8 cellular contexts compared by ENCODE assay signal in the genomic region with DNA sequence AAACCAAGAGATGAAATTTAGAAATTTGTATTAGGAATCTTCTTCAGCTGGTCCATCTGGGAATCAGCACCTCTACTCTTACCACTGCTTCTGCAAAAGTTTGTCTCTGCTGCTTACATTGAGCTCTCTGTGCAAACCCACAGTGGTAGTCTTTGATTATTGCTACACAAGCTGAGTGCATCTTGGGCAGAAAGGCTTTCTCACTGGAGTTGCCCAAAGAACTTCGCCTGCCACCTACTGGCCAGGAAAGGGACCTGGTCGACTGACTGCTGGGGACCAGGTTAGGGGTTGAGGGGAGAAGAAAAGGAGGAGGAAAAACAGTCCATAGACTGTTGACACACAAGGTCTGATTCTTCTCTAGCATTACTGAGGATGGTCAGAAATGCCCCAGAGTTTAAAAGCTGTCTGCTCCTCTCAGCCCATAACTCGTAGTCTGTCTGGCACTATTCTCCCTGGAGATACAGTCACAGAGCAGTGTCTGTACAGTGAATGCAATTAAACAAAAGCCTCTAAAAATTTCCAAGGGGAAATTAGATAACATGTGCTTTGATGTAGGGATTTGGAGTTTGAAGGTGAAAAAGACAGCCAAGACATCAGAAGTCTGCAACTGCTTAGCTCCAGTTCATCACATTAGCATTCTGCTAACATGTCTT.
DNase-seq lines count a peak whose midpoint lies in the region; ATAC-seq and TF ChIP-seq lines count a peak whose summit lies in the region.

No MANE protein-coding gene starts in this region.

- no peaks in the 10 kb centered on the region for H3K27me3 Mint-ChIP-seq in CD4-positive, alpha-beta T cell

- CTCF ChIA-PET in CD4-positive, alpha-beta T cell (lab: Charles Lee), result interaction anchor here (0.8 to 1.7 kb wide), 5 partner anchors 9 to 535 kb away, joined by 3 to 5 read pairs (median 3); no protein-coding TSS in a partner anchor

- no peaks in the 10 kb centered on the region for H3K4me1 ChIP-seq in spleen

- no peak overlapping the region for H3K4me3 Mint-ChIP-seq in CD4-positive, alpha-beta T cell

- no peaks in the 10 kb centered on the region for H3K36me3 ChIP-seq in spleen

- 26 to 60% (median 37%) methylated on average over 3 of the region's 3 CpGs for WGBS in spleen, 5 donors

- intact Hi-C loops in CD4-positive, alpha-beta T cell (cut with DNase I, micrococcal nuclease), result no loop called here
- intact Hi-C loops in spleen (cut with DNase I; ENCODE audit: low total_unique reads), result no loop called here

- H3K27ac ChIP-seq in CD4-positive, alpha-beta T cell (ENCODE audit: low read depth, low read length), result no peak overlapping the region
- H3K27ac ChIP-seq in spleen, result no peak overlapping the region

- H3K27me3 ChIP-seq in CD4-positive, alpha-beta T cell (ENCODE audit: control insufficient read depth, insufficient read depth, low read length), result no peaks in the 10 kb centered on the region
- H3K27me3 ChIP-seq in spleen (replicated peaks in 1 of 7), result peaks cover 0 to 6% (median 0%) of the 10 kb centered on the region in 7 donors

- no peak for TF ChIP-seq POLR2A in spleen (IDR thresholded peaks at IDR 0.05)

- H3K4me3 ChIP-seq in fibroblast of the aortic adventitia (ENCODE audit: low read depth, low read length), result no peak overlapping the region
- H3K4me3 ChIP-seq in spleen, result no peak overlapping the region

- TF ChIP-seq CTCF in CD4-positive, alpha-beta T cell (IDR thresholded peaks at IDR 0.05), result peak; percentile 71
- peak; percentile 69 for TF ChIP-seq CTCF in fibroblast of the aortic adventitia (IDR thresholded peaks at IDR 0.05; ENCODE audit: insufficient read depth, low read length)
- peak in 9 of 11 experiments; percentile 9 to 69 (median 47) for TF ChIP-seq CTCF in spleen (IDR thresholded peaks at IDR 0.05 in 8 of 11, conservative IDR thresholded peaks at IDR 0.05 in 3 of 11)

- DNase-seq in CD4-positive, alpha-beta T cell, result peak; percentile 2 to 47 (median 22)
- peak; percentile 82 for DNase-seq in NCI-H69 (lab: John Stamatoyannopoulos, UW)
- peak; percentile 17 for DNase-seq in activated CD8-positive, alpha-beta memory T cell treated with anti-CD3 and anti-CD28 coated beads, Interleukin-2, amount 50 U/mL, for 24 hours (ENCODE audit: extremely low read depth)
- DNase-seq in fibroblast of the aortic adventitia (ENCODE audit: low read depth), result peak; percentile 53
- peak; percentile 76 for DNase-seq in spleen
- DNase-seq in NCI-H187 treated with DMSO at 0.1 percent for 48 hours (lab: John Stamatoyannopoulos, UW), result no peak

- no peak overlapping the region for H3K27ac Mint-ChIP-seq in CD4-positive, alpha-beta T cell

- no peaks in the 10 kb centered on the region for H3K4me1 Mint-ChIP-seq in CD4-positive, alpha-beta T cell (ENCODE audit: low read depth)

- ATAC-seq in CD4-positive, alpha-beta T cell (ENCODE audit: poor library complexity), result peak; percentile 76
- ATAC-seq in GM18870 (IDR thresholded peaks at IDR 0.05; ENCODE audit: unreplicated experiment) (peak; percentile 94), HG03039 (IDR thresholded peaks at IDR 0.05; ENCODE audit: unreplicated experiment) (peak; percentile 97)

- no peaks in the 10 kb centered on the region for H3K9me3 ChIP-seq in CD4-positive, alpha-beta T cell (ENCODE audit: control insufficient read depth, low read length)
- no peaks in the 10 kb centered on the region for H3K9me3 ChIP-seq in spleen

- H3K36me3 Mint-ChIP-seq in CD4-positive, alpha-beta T cell (ENCODE audit: low read depth), result no peaks in the 10 kb centered on the region

- POLR2A ChIA-PET in CD4-positive, alpha-beta T cell (lab: Charles Lee), result no interaction called here

- no peaks in the 10 kb centered on the region for H3K9me3 Mint-ChIP-seq in CD4-positive, alpha-beta T cell
